ENCODE assay signal across 8 cellular contexts in genomic region chr5:61331407-61332368, GRCh38. TPM values are rescaled to one million over a fixed set of nuclear protein-coding genes. Genes with fewer than 3 reads are reported as not detected.
DNase-seq lines count a peak whose midpoint lies in the region; ATAC-seq and TF ChIP-seq lines count a peak whose summit lies in the region.

TSS of gene ZSWIM6 (plus strand) at chr5:61332258. CDS start at chr5:61332273, 15 bp downstream.

- H3K9me2 ChIP-seq in PC-9 (ENCODE audit: insufficient read depth): no peaks in the 10 kb centered on the region

- peaks cover 47% of the 10 kb centered on the region for H3K4me1 ChIP-seq in PC-9 (replicated peaks; ENCODE audit: insufficient read depth)
- H3K4me1 ChIP-seq in muscle layer of colon (ENCODE audit: insufficient read depth, low read length): peaks cover 32% of the 10 kb centered on the region

- TF ChIP-seq RAD21 in Ishikawa (IDR thresholded peaks at IDR 0.05; ENCODE audit: low read depth): no peak

- intact Hi-C loops in PC-9 (cut with micrococcal nuclease; ENCODE audit: unreplicated experiment): loop anchor here (1.0 to 5.0 kb wide), 8 partner anchors 25 to 487 kb away; partner anchors contain the start of gene SMIM15

- peak within 1 kb of the TSS; percentile 92 for H3K9ac ChIP-seq in muscle layer of colon (ENCODE audit: low read length)

- H3K27me3 ChIP-seq in PC-9 (ENCODE audit: insufficient read depth, low read depth): no peaks in the 10 kb centered on the region
- H3K27me3 ChIP-seq in muscle layer of colon (ENCODE audit: control insufficient read depth in 1 of 2, insufficient read depth in 2 of 2, low read length in 2 of 2): no peaks in the 10 kb centered on the region

- no peak for TF ChIP-seq CTCF in PC-9 (conservative IDR thresholded peaks at IDR 0.05)

- peaks cover 49% of the 10 kb centered on the region for H3K79me2 ChIP-seq in PC-9 (ENCODE audit: low read depth)

- DNase-seq in DMS114 treated with DMSO at 0.1 percent for 48 hours (lab: John Stamatoyannopoulos, UW; ENCODE audit: unreplicated experiment) (peak; percentile 89), PC-9 (peak; percentile 94 to 96)
- DNase-seq in activated T-cell treated with anti-CD3 and anti-CD28 coated beads, Interleukin-2, amount 50 U/mL, for 48 hours: peak; percentile 98
- DNase-seq in stimulated activated CD8-positive, alpha-beta memory T cell treated with anti-CD3 and anti-CD28 coated beads, Interleukin-7, amount 100 ng/mL, for 1 hour (ENCODE audit: low read depth in 2 of 2): peak; percentile 98 to 99

- CTCF ChIA-PET in PC-9 (lab: Charles Lee): interaction anchor here (0.7 to 1.0 kb wide), 3 partner anchors 20 to 323 kb away, joined by 3 to 6 read pairs (median 3); no protein-coding TSS in a partner anchor

- H3K36me3 ChIP-seq in PC-9 (ENCODE audit: low read depth) (no peaks in the 10 kb centered on the region), muscle layer of colon (ENCODE audit: insufficient read depth, low read length) (no peaks in the 10 kb centered on the region)

- ATAC-seq in GM21576 (IDR thresholded peaks at IDR 0.05; ENCODE audit: unreplicated experiment): peak; percentile 73
- ATAC-seq in esophagus mucosa: peak; percentile 97

- no peaks in the 10 kb centered on the region for H3K9me3 ChIP-seq in PC-9 (ENCODE audit: insufficient read depth, low read depth)
- H3K9me3 ChIP-seq in muscle layer of colon (ENCODE audit: low read length): no peaks in the 10 kb centered on the region

- H3K4me3 ChIP-seq in PC-9: peak within 1 kb of the TSS; percentile 97
- H3K4me3 ChIP-seq in muscle layer of colon (ENCODE audit: low read depth in 1 of 2, low read length in 2 of 2): peak within 1 kb of the TSS; percentile 86 to 91

- H3F3A ChIP-seq in PC-9 (ENCODE audit: insufficient read depth, low read depth): peaks cover 28% of the 10 kb centered on the region; the same call in 1 of the 2 replicates

- H3K4me2 ChIP-seq in PC-9: peak within 1 kb of the TSS; percentile 91

- H3K27ac ChIP-seq in PC-9 (peak within 1 kb of the TSS; percentile 64), muscle layer of colon (ENCODE audit: low read depth, low read length) (peak within 1 kb of the TSS; percentile 95)

- peak within 1 kb of the TSS; percentile 93 for H2AFZ ChIP-seq in PC-9

- TF ChIP-seq EP300 in Ishikawa (IDR thresholded peaks at IDR 0.05; ENCODE audit: borderline replicate concordance): peak; percentile 26; the same call in 1 of the 2 replicates

- POLR2A ChIA-PET in PC-9 (lab: Charles Lee; ENCODE audit: unreplicated experiment): interaction anchor here (0.5 to 1.6 kb wide), 33 partner anchors 18 to 1133 kb away, joined by 3 to 20 read pairs (median 4); partner anchors contain the start of gene ERCC8

- peaks cover 30% of the 10 kb centered on the region for H4K20me1 ChIP-seq in PC-9 (ENCODE audit: insufficient read depth)

- no TSS peak for BruUV-seq in PC-9 (replicated peaks; lab: Mats Ljungman, UMichigan)

TF ChIP-seq in Ishikawa, 13 proteins besides CTCF, POLR2A, EP300 and RAD21:
- TF ChIP-seq ZBTB7A (IDR thresholded peaks at IDR 0.05; ENCODE audit: low read depth) (peak; percentile 34; the same call in 1 of the 2 replicates), REST (IDR thresholded peaks at IDR 0.05; ENCODE audit: low read depth) (peak; percentile 38), MAX (IDR thresholded peaks at IDR 0.05) (no peak; the same call in none of the 2 replicates), TEAD4 (IDR thresholded peaks at IDR 0.05) (no peak; the same call in none of the 2 replicates), FOXM1 (IDR thresholded peaks at IDR 0.05; ENCODE audit: borderline replicate concordance, low read depth) (0 out of 2 replicates have a peak, but pooled peaks have one; percentile 22), CREB1 (IDR thresholded peaks at IDR 0.05; ENCODE audit: low read depth) (peak; percentile 97), YY1 (IDR thresholded peaks at IDR 0.05; ENCODE audit: low read depth) (peak; percentile 87), CEBPB (IDR thresholded peaks at IDR 0.05) (no peak), TAF1 (IDR thresholded peaks at IDR 0.05; ENCODE audit: low read depth) (peak; percentile 100), USF1 (IDR thresholded peaks at IDR 0.05) (peak; percentile 3; the same call in 1 of the 2 replicates), NFIC (IDR thresholded peaks at IDR 0.05) (no peak), EGR1 (IDR thresholded peaks at IDR 0.05) (peak; percentile 97), TCF12 (IDR thresholded peaks at IDR 0.05; ENCODE audit: low read depth) (peak; percentile 66; the same call in 1 of the 2 replicates)
TF ChIP-seq in Ishikawa: peak in this region for 9.

RNA-seq across cellular contexts. Expression of gene ZSWIM6, which starts in this region (rescaled TPM):
- total RNA-seq in PC-9 (2021) (9.7 and 12.9 TPM in 2 replicates), esophagus mucosa (6.3 TPM)

Comparison
In these comparisons a context has a peak if more than half of its experiments do, and no peak if none do; other contexts are left out.
1. Peak in every context shown above with its lines: DNase-seq, ATAC-seq, H3K4me3 ChIP-seq and H3K27ac ChIP-seq.